Comparison of ENCODE assay signal across 8 cellular contexts in the genomic region with DNA sequence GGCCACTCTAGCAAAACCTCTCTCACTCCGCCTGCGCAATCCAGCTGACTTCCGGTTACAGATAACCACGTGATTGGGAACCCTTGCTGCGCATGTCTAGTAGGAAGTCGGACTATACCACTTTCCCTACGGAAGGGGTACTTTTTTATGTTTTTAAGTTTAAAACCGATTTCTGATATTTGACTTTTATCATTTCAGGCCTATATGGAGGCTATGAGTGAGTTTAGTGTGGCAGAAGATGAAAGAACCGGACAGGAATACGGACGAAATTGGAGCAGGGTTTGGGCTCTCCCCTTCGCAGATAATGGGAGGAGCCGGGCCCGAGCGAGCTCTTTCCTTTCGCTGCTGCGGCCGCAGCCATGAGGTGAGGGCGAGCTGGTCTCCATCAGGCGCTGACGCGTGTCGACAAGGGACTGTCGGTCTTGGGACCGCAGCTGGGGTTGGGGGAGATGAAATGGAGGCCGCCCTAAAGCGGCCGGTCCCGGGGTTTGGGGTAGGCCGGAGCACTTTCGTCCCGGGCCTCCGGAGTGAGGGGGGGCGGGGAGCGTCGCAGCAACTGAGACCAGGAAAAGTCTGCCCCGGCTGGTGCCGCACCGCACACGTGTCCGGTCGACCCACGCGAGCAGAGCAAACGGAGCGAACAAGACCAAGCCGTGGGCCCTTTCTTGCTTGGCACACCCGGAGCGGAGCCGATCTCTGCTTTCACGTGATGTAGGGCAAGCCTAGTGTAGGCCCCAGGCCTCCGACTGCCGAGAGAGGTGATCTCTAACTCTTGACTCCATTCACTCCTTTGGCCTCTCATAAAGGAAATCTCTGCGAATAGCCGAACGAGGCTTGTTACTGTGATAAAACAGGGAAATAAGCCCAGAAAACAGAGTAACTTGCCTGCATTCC. TPM values are rescaled to one million over a fixed set of nuclear protein-coding genes. Genes with fewer than 3 reads are reported as not detected.
DNase-seq lines count a peak whose midpoint lies in the region; TF ChIP-seq lines count a peak whose summit lies in the region.

A gene (plus strand): TSS at position 298 of the 894 bp plus-strand sequence. CDS start 62 bp downstream, at position 360.

- H3K27me3 ChIP-seq in SK-N-SH (ENCODE audit: insufficient read depth) = no peaks in the 10 kb centered on the region

- peak within 1 kb of the TSS; percentile 98 for H3K9ac ChIP-seq in SK-N-SH

- H2AFZ ChIP-seq in SK-N-SH (ENCODE audit: low read depth) = peak within 1 kb of the TSS; percentile 98

- H3K36me3 Mint-ChIP-seq in activated naive CD4-positive, alpha-beta T cell treated with anti-CD3 and anti-CD28 coated beads, Interleukin-2, amount 10 ng/mL, durations not matched to agents 7 days and 5 days = peaks cover 46% of the 10 kb centered on the region

- peak within 1 kb of the TSS; percentile 94 for H3K4me3 Mint-ChIP-seq in activated naive CD4-positive, alpha-beta T cell treated with anti-CD3 and anti-CD28 coated beads, Interleukin-2, amount 10 ng/mL, durations not matched to agents 7 days and 5 days

- H3K4me1 ChIP-seq in SK-N-SH (ENCODE audit: control insufficient read depth in 1 of 2, insufficient read depth in 2 of 2, low read depth in 1 of 2, low read length in 1 of 2) = peaks cover 20 to 37% of the 10 kb centered on the region in 2 experiments; a peak in 2 of 4 replicates

- H3K4me3 ChIP-seq in HFF-Myc (replicated peaks; ENCODE audit: low read depth, low read length) (peak within 1 kb of the TSS; percentile 93), SK-N-SH (ENCODE audit: low read depth in 2 of 2, low read length in 1 of 2) (peak within 1 kb of the TSS; percentile 75 to 93)

- H3K9me3 ChIP-seq in SK-N-SH = no peaks in the 10 kb centered on the region

- H3K4me2 ChIP-seq in SK-N-SH = peak within 1 kb of the TSS; percentile 97

- CTCF ChIA-PET in SK-N-SH (lab: Yijun Ruan, JAX) = interaction anchor here (1.1 to 29.0 kb wide), 3 partner anchors 28 to 56 kb away, joined by 3 to 781 read pairs (median 96); no protein-coding TSS in a partner anchor
- CTCF ChIA-PET in activated naive CD4-positive, alpha-beta T cell treated with anti-CD3 and anti-CD28 coated beads, Interleukin-2, amount 10 ng/mL, durations not matched to agents 7 days and 5 days (lab: Charles Lee) = interaction anchor here (0.8 to 1.7 kb wide), 8 partner anchors 17 to 47 kb away, joined by 3 to 9 read pairs (median 3); no protein-coding TSS in a partner anchor

- no peaks in the 10 kb centered on the region for H3K27me3 Mint-ChIP-seq in activated naive CD4-positive, alpha-beta T cell treated with anti-CD3 and anti-CD28 coated beads, Interleukin-2, amount 10 ng/mL, durations not matched to agents 7 days and 5 days

- TF ChIP-seq RAD21 in SK-N-SH (IDR thresholded peaks at IDR 0.05; ENCODE audit: low read length) = no peak

- under 1% methylated on average over 35 of the region's 56 CpGs for WGBS in SK-N-SH (ENCODE audit: low lambda C conversion rate)

- H3K36me3 ChIP-seq in SK-N-SH (replicated peaks in 1 of 2; ENCODE audit: control insufficient read depth in 1 of 2, insufficient read depth in 2 of 2, low read length in 1 of 2) = peaks cover 28 to 32% of the 10 kb centered on the region in 2 experiments

- H3K9me2 ChIP-seq in SK-N-SH = no peaks in the 10 kb centered on the region

- POLR2A ChIA-PET in SK-N-SH (lab: Yijun Ruan, JAX) = interaction anchor here (0.6 to 1.8 kb wide), 18 partner anchors 9 to 495 kb away, joined by 3 to 11 read pairs (median 4); a partner anchor contains a TSS

- peak within 1 kb of the TSS; percentile 97 for H3K27ac Mint-ChIP-seq in activated naive CD4-positive, alpha-beta T cell treated with anti-CD3 and anti-CD28 coated beads, Interleukin-2, amount 10 ng/mL, durations not matched to agents 7 days and 5 days

- H3K27ac ChIP-seq in SK-N-SH (ENCODE audit: low read depth in 2 of 2, low read length in 1 of 2) = peak within 1 kb of the TSS; percentile 94 to 99
- peak within 1 kb of the TSS; percentile 98 for H3K27ac ChIP-seq in substantia nigra (ENCODE audit: low read depth, low read length, poor library complexity, severe bottlenecking)

- TF ChIP-seq CTCF in HFF-Myc (IDR thresholded peaks at IDR 0.05; ENCODE audit: low read depth, low read length, missing control alignments) (no peak), SK-N-SH (IDR thresholded peaks at IDR 0.05) (no peak)

- peaks cover 48% of the 10 kb centered on the region for H3K79me2 ChIP-seq in SK-N-SH (ENCODE audit: insufficient read depth)

- peaks cover 63% of the 10 kb centered on the region for H3K4me1 Mint-ChIP-seq in activated naive CD4-positive, alpha-beta T cell treated with anti-CD3 and anti-CD28 coated beads, Interleukin-2, amount 10 ng/mL, durations not matched to agents 7 days and 5 days

- TF ChIP-seq EP300 in SK-N-SH (IDR thresholded peaks at IDR 0.05; ENCODE audit: borderline replicate concordance in 1 of 2, low read depth in 1 of 2, low read length in 1 of 2) = peak in 1 of 2 experiments; percentile 49; a peak in 1 of 4 replicates

- H4K20me1 ChIP-seq in SK-N-SH (ENCODE audit: insufficient read depth) = peaks cover 35% of the 10 kb centered on the region

- H3K9me3 Mint-ChIP-seq in activated naive CD4-positive, alpha-beta T cell treated with anti-CD3 and anti-CD28 coated beads, Interleukin-2, amount 10 ng/mL, durations not matched to agents 7 days and 5 days = no peaks in the 10 kb centered on the region

- peaks cover 48% of the 10 kb centered on the region for H3F3A ChIP-seq in SK-N-SH (replicated peaks; ENCODE audit: insufficient read depth)

- DNase-seq in GF-D8 (lab: John Stamatoyannopoulos, UW) (peak; percentile 81), HFF-Myc (ENCODE audit: extremely low read depth, low read depth) (peak; percentile 94), NCI-H1092 (lab: John Stamatoyannopoulos, UW) (peak; percentile 91), SK-N-SH (peak; percentile 92), germinal center (ENCODE audit: low spot score) (peak; percentile 95), non-pigmented ciliary epithelial cell (ENCODE audit: low read depth) (peak; percentile 84), substantia nigra (lab: John Stamatoyannopoulos, UW) (peak in 48 of 49 donors; percentile 24 to 93 (median 81))
- peak; percentile 91 for DNase-seq in activated naive CD4-positive, alpha-beta T cell treated with anti-CD3 and anti-CD28 coated beads, Interleukin-2, amount 10 ng/mL, durations not matched to agents 7 days and 5 days

TF ChIP-seq in SK-N-SH, 30 proteins besides CTCF, POLR2A, EP300 and RAD21 (continues in another document):
- no peak for TF ChIP-seq FOSL2 (IDR thresholded peaks at IDR 0.05; ENCODE audit: borderline replicate concordance, low read depth)
- TF ChIP-seq, protein P1, sequence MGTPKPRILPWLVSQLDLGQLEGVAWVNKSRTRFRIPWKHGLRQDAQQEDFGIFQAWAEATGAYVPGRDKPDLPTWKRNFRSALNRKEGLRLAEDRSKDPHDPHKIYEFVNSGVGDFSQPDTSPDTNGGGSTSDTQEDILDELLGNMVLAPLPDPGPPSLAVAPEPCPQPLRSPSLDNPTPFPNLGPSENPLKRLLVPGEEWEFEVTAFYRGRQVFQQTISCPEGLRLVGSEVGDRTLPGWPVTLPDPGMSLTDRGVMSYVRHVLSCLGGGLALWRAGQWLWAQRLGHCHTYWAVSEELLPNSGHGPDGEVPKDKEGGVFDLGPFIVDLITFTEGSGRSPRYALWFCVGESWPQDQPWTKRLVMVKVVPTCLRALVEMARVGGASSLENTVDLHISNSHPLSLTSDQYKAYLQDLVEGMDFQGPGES (IDR thresholded peaks at IDR 0.05; ENCODE audit: low read depth, low read length) = no peak
- no peak for TF ChIP-seq RFX5 (IDR thresholded peaks at IDR 0.05; ENCODE audit: low read length)
- TF ChIP-seq RXRA (IDR thresholded peaks at IDR 0.05; ENCODE audit: borderline replicate concordance, low read depth) = no peak
- no peak for TF ChIP-seq FOXM1 (IDR thresholded peaks at IDR 0.05; ENCODE audit: low read depth)
- TF ChIP-seq, protein P2, sequence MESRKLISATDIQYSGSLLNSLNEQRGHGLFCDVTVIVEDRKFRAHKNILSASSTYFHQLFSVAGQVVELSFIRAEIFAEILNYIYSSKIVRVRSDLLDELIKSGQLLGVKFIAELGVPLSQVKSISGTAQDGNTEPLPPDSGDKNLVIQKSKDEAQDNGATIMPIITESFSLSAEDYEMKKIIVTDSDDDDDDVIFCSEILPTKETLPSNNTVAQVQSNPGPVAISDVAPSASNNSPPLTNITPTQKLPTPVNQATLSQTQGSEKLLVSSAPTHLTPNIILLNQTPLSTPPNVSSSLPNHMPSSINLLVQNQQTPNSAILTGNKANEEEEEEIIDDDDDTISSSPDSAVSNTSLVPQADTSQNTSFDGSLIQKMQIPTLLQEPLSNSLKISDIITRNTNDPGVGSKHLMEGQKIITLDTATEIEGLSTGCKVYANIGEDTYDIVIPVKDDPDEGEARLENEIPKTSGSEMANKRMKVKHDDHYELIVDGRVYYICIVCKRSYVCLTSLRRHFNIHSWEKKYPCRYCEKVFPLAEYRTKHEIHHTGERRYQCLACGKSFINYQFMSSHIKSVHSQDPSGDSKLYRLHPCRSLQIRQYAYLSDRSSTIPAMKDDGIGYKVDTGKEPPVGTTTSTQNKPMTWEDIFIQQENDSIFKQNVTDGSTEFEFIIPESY (IDR thresholded peaks at IDR 0.05; ENCODE audit: borderline replicate concordance, low read depth) = no peak
- TF ChIP-seq, protein P3, sequence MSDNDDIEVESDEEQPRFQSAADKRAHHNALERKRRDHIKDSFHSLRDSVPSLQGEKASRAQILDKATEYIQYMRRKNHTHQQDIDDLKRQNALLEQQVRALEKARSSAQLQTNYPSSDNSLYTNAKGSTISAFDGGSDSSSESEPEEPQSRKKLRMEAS (IDR thresholded peaks at IDR 0.05; ENCODE audit: low read depth) = peak; percentile 84
- TF ChIP-seq, protein P4, sequence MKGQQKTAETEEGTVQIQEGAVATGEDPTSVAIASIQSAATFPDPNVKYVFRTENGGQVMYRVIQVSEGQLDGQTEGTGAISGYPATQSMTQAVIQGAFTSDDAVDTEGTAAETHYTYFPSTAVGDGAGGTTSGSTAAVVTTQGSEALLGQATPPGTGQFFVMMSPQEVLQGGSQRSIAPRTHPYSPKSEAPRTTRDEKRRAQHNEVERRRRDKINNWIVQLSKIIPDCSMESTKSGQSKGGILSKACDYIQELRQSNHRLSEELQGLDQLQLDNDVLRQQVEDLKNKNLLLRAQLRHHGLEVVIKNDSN (IDR thresholded peaks at IDR 0.05; ENCODE audit: borderline replicate concordance, low read depth) = peak; percentile 96

RNA-seq across cellular contexts. Expression of the gene that starts here (rescaled TPM):
- 2,966 and 3,473 TPM in 2 replicates for polyA plus RNA-seq in SK-N-SH (2012; rRNA removed)
- polyA plus RNA-seq in SK-N-SH (2012; cell fraction: cytosol; rRNA removed) = 3,628 and 3,647 TPM in 2 replicates
- 962 and 1,107 TPM in 2 replicates for polyA plus RNA-seq in SK-N-SH (2012; cell fraction: nucleus; rRNA removed)

Comparison
In these comparisons a context has a peak if more than half of its experiments do, and no peak if none do; other contexts are left out.
1. Peak in every context shown above with its lines: DNase-seq, H3K4me3 ChIP-seq and H3K27ac ChIP-seq.